1 cellular context compared by ENCODE assay signal in the genomic region with DNA sequence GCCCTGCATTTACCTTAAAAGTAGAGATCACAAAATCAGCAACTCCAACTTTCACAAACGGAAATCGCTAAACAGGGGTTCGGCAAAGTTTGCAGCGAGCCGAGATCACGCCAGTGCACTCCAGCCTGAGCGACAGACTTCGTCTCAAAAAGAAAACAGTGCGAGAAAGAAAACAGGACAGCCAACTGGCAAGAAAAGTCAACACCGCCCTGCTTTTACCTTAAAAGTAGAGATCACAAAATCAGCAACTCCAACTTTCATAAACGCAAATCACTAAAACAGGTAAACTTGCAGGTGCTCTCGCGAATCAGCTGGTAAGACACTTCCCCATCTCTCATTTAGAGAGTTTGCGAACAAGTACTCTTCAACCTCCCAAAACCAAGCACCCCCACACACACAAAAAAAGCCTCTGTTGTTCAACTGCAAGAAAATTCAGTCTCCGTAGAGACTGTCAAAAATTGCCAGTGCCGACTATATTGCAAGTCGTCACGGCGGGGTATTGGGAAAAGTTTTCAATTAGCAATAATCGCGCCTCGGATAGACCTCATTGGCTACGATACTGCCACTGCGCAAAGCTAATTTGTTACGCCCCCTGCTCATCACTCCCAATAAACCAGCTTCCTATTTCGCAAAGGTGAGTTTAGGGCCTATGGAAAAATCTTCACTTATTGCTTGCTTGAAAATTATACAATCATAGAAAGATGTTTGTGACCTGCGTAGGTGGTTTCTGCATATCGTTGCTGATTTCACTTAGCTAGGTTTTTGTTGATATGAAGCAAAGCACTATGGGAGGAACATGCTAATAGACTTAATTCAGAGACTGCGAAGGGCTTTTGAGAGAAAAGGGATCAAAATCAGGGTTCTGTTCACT.
TF ChIP-seq lines count a peak whose summit lies in the region.

A gene (minus strand): TSS at position 577 of the 871 bp plus-strand sequence.

TF ChIP-seq in GM12878, 131 proteins besides CTCF, POLR2A, EP300 and RAD21 (continued from another document and continues in another):
- TF ChIP-seq, protein P1, sequence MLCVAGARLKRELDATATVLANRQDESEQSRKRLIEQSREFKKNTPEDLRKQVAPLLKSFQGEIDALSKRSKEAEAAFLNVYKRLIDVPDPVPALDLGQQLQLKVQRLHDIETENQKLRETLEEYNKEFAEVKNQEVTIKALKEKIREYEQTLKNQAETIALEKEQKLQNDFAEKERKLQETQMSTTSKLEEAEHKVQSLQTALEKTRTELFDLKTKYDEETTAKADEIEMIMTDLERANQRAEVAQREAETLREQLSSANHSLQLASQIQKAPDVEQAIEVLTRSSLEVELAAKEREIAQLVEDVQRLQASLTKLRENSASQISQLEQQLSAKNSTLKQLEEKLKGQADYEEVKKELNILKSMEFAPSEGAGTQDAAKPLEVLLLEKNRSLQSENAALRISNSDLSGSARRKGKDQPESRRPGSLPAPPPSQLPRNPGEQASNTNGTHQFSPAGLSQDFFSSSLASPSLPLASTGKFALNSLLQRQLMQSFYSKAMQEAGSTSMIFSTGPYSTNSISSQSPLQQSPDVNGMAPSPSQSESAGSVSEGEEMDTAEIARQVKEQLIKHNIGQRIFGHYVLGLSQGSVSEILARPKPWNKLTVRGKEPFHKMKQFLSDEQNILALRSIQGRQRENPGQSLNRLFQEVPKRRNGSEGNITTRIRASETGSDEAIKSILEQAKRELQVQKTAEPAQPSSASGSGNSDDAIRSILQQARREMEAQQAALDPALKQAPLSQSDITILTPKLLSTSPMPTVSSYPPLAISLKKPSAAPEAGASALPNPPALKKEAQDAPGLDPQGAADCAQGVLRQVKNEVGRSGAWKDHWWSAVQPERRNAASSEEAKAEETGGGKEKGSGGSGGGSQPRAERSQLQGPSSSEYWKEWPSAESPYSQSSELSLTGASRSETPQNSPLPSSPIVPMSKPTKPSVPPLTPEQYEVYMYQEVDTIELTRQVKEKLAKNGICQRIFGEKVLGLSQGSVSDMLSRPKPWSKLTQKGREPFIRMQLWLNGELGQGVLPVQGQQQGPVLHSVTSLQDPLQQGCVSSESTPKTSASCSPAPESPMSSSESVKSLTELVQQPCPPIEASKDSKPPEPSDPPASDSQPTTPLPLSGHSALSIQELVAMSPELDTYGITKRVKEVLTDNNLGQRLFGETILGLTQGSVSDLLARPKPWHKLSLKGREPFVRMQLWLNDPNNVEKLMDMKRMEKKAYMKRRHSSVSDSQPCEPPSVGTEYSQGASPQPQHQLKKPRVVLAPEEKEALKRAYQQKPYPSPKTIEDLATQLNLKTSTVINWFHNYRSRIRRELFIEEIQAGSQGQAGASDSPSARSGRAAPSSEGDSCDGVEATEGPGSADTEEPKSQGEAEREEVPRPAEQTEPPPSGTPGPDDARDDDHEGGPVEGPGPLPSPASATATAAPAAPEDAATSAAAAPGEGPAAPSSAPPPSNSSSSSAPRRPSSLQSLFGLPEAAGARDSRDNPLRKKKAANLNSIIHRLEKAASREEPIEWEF (IDR thresholded peaks at IDR 0.05; ENCODE audit: insufficient replicate concordance, low read depth, low read length), result no peak
- TF ChIP-seq NFIC (IDR thresholded peaks at IDR 0.05; ENCODE audit: low read depth, low read length) (peak; percentile 96), SIX5 (IDR thresholded peaks at IDR 0.05; ENCODE audit: low read depth, low read length, severe bottlenecking) (peak; percentile 46), ZZZ3 (IDR thresholded peaks at IDR 0.05; ENCODE audit: control insufficient read depth, insufficient read length, low read depth) (no peak), POLR2AphosphoS2 (IDR thresholded peaks at IDR 0.05; ENCODE audit: low read depth, low read length) (peak; percentile 99), ZSCAN29 (IDR thresholded peaks at IDR 0.05) (peak; percentile 76; the same call in 1 of the 2 replicates), TAF1 (IDR thresholded peaks at IDR 0.05; ENCODE audit: borderline replicate concordance, low read depth, low read length) (peak; percentile 38), RELA (IDR thresholded peaks at IDR 0.05; ENCODE audit: borderline replicate concordance, partially characterized antibody) (no peak), SPI1 (IDR thresholded peaks at IDR 0.05; ENCODE audit: borderline replicate concordance, insufficient read depth, low read depth, low read length) (peak; percentile 56; the same call in 1 of the 2 replicates), EGR1 (IDR thresholded peaks at IDR 0.05; ENCODE audit: borderline replicate concordance in 1 of 2, low read depth in 2 of 2, low read length in 2 of 2) (peak; percentile 36 to 92), SUZ12 (IDR thresholded peaks at IDR 0.05; ENCODE audit: unreplicated experiment) (no peak), BMI1 (IDR thresholded peaks at IDR 0.05; ENCODE audit: borderline replicate concordance) (peak; percentile 78), CHD4 (IDR thresholded peaks at IDR 0.05) (no peak), STAT1 (conservative IDR thresholded peaks at IDR 0.05) (0 out of 2 replicates have a peak, but pooled peaks have one; percentile 59), NFYA (IDR thresholded peaks at IDR 0.05; ENCODE audit: borderline replicate concordance, low read depth, low read length) (no peak), MYC (IDR thresholded peaks at IDR 0.05; ENCODE audit: insufficient read depth, insufficient read length, insufficient replicate concordance, low read length, severe bottlenecking) (no peak), ZNF24 (IDR thresholded peaks at IDR 0.05) (peak; percentile 65; the same call in 1 of the 2 replicates), FOS (IDR thresholded peaks at IDR 0.05; ENCODE audit: borderline replicate concordance, extremely low read depth, insufficient read length) (no peak), GATAD2B (conservative IDR thresholded peaks at IDR 0.05; ENCODE audit: low read depth) (0 out of 2 replicates have a peak, but pooled peaks have one; percentile 24), CHD2 (IDR thresholded peaks at IDR 0.05; ENCODE audit: borderline replicate concordance, low read depth, low read length) (no peak; the same call in 1 of the 2 replicates), RCOR1 (conservative IDR thresholded peaks at IDR 0.05; ENCODE audit: low read depth, low read length) (no peak)
- TF ChIP-seq, protein P2, sequence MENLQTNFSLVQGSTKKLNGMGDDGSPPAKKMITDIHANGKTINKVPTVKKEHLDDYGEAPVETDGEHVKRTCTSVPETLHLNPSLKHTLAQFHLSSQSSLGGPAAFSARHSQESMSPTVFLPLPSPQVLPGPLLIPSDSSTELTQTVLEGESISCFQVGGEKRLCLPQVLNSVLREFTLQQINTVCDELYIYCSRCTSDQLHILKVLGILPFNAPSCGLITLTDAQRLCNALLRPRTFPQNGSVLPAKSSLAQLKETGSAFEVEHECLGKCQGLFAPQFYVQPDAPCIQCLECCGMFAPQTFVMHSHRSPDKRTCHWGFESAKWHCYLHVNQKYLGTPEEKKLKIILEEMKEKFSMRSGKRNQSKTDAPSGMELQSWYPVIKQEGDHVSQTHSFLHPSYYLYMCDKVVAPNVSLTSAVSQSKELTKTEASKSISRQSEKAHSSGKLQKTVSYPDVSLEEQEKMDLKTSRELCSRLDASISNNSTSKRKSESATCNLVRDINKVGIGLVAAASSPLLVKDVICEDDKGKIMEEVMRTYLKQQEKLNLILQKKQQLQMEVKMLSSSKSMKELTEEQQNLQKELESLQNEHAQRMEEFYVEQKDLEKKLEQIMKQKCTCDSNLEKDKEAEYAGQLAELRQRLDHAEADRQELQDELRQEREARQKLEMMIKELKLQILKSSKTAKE (IDR thresholded peaks at IDR 0.05; ENCODE audit: low read depth, poor library complexity, severe bottlenecking), result peak; percentile 75
- TF ChIP-seq, protein P3, sequence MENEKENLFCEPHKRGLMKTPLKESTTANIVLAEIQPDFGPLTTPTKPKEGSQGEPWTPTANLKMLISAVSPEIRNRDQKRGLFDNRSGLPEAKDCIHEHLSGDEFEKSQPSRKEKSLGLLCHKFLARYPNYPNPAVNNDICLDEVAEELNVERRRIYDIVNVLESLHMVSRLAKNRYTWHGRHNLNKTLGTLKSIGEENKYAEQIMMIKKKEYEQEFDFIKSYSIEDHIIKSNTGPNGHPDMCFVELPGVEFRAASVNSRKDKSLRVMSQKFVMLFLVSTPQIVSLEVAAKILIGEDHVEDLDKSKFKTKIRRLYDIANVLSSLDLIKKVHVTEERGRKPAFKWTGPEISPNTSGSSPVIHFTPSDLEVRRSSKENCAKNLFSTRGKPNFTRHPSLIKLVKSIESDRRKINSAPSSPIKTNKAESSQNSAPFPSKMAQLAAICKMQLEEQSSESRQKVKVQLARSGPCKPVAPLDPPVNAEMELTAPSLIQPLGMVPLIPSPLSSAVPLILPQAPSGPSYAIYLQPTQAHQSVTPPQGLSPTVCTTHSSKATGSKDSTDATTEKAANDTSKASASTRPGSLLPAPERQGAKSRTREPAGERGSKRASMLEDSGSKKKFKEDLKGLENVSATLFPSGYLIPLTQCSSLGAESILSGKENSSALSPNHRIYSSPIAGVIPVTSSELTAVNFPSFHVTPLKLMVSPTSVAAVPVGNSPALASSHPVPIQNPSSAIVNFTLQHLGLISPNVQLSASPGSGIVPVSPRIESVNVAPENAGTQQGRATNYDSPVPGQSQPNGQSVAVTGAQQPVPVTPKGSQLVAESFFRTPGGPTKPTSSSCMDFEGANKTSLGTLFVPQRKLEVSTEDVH (IDR thresholded peaks at IDR 0.05; ENCODE audit: low read depth, partially characterized antibody), result no peak
- TF ChIP-seq, protein P4, sequence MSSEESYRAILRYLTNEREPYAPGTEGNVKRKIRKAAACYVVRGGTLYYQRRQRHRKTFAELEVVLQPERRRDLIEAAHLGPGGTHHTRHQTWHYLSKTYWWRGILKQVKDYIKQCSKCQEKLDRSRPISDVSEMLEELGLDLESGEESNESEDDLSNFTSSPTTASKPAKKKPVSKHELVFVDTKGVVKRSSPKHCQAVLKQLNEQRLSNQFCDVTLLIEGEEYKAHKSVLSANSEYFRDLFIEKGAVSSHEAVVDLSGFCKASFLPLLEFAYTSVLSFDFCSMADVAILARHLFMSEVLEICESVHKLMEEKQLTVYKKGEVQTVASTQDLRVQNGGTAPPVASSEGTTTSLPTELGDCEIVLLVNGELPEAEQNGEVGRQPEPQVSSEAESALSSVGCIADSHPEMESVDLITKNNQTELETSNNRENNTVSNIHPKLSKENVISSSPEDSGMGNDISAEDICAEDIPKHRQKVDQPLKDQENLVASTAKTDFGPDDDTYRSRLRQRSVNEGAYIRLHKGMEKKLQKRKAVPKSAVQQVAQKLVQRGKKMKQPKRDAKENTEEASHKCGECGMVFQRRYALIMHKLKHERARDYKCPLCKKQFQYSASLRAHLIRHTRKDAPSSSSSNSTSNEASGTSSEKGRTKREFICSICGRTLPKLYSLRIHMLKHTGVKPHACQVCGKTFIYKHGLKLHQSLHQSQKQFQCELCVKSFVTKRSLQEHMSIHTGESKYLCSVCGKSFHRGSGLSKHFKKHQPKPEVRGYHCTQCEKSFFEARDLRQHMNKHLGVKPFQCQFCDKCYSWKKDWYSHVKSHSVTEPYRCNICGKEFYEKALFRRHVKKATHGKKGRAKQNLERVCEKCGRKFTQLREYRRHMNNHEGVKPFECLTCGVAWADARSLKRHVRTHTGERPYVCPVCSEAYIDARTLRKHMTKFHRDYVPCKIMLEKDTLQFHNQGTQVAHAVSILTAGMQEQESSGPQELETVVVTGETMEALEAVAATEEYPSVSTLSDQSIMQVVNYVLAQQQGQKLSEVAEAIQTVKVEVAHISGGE (CRISPR knock-in tag; IDR thresholded peaks at IDR 0.05), result peak; percentile 69
- TF ChIP-seq, protein P5, sequence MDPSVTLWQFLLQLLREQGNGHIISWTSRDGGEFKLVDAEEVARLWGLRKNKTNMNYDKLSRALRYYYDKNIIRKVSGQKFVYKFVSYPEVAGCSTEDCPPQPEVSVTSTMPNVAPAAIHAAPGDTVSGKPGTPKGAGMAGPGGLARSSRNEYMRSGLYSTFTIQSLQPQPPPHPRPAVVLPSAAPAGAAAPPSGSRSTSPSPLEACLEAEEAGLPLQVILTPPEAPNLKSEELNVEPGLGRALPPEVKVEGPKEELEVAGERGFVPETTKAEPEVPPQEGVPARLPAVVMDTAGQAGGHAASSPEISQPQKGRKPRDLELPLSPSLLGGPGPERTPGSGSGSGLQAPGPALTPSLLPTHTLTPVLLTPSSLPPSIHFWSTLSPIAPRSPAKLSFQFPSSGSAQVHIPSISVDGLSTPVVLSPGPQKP (IDR thresholded peaks at IDR 0.05; ENCODE audit: low read depth, low read length), result no peak
- TF ChIP-seq, protein P6, sequence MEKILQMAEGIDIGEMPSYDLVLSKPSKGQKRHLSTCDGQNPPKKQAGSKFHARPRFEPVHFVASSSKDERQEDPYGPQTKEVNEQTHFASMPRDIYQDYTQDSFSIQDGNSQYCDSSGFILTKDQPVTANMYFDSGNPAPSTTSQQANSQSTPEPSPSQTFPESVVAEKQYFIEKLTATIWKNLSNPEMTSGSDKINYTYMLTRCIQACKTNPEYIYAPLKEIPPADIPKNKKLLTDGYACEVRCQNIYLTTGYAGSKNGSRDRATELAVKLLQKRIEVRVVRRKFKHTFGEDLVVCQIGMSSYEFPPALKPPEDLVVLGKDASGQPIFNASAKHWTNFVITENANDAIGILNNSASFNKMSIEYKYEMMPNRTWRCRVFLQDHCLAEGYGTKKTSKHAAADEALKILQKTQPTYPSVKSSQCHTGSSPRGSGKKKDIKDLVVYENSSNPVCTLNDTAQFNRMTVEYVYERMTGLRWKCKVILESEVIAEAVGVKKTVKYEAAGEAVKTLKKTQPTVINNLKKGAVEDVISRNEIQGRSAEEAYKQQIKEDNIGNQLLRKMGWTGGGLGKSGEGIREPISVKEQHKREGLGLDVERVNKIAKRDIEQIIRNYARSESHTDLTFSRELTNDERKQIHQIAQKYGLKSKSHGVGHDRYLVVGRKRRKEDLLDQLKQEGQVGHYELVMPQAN (conservative IDR thresholded peaks at IDR 0.05), result peak; percentile 39; the same call in 1 of the 2 replicates
- TF ChIP-seq, protein P7, sequence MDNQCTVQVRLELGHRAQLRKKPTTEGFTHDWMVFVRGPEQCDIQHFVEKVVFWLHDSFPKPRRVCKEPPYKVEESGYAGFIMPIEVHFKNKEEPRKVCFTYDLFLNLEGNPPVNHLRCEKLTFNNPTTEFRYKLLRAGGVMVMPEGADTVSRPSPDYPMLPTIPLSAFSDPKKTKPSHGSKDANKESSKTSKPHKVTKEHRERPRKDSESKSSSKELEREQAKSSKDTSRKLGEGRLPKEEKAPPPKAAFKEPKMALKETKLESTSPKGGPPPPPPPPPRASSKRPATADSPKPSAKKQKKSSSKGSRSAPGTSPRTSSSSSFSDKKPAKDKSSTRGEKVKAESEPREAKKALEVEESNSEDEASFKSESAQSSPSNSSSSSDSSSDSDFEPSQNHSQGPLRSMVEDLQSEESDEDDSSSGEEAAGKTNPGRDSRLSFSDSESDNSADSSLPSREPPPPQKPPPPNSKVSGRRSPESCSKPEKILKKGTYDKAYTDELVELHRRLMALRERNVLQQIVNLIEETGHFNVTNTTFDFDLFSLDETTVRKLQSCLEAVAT (IDR thresholded peaks at IDR 0.05), result peak; percentile 86
- TF ChIP-seq, protein P8, sequence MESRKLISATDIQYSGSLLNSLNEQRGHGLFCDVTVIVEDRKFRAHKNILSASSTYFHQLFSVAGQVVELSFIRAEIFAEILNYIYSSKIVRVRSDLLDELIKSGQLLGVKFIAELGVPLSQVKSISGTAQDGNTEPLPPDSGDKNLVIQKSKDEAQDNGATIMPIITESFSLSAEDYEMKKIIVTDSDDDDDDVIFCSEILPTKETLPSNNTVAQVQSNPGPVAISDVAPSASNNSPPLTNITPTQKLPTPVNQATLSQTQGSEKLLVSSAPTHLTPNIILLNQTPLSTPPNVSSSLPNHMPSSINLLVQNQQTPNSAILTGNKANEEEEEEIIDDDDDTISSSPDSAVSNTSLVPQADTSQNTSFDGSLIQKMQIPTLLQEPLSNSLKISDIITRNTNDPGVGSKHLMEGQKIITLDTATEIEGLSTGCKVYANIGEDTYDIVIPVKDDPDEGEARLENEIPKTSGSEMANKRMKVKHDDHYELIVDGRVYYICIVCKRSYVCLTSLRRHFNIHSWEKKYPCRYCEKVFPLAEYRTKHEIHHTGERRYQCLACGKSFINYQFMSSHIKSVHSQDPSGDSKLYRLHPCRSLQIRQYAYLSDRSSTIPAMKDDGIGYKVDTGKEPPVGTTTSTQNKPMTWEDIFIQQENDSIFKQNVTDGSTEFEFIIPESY (IDR thresholded peaks at IDR 0.05), result peak; percentile 9; the same call in 1 of the 2 replicates
